ENCODE assay signal across 8 cellular contexts in the genomic region with DNA sequence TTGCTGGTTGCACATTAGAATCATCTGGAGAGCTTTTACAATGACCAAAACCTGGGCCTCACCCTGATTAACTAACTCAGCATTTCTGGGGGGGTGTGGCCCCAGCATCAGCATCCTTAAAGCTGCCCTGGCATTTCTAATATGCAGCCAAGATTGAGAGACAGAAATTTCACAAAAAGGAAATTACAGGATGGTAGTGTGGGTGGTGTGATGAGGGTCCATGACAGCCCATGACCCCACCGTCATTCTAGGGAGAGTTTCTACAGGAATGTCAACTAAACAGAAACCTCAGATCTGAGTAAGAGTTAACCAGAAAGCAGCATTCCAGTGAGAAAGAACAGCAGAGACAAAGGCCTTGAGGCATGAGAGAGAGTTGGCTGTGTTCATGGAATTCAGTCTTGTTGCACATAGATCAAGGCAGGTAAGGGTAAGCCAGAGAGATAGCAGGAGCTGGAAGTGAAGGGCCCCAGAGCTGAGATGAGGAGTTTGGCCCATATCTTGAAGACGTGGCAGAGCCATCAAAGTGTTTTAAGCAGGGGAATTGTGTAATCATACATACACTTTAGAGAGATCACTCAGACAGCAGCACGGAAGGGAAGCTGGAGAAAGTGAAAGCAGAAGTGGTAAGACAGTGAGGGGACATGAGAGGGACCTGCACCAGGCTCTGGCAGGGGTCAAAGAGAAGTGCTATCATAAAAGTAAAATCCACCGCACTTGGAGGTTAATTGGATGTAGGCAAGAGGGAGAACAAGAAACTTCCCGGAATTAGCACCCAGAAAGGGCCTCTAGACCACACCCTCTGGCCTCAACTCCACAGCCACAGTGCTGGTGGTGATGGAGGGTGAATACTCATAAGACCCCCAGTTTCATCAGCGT. TPM values are rescaled to one million over a fixed set of nuclear protein-coding genes. Genes with fewer than 3 reads are reported as not detected.
DNase-seq lines count a peak whose midpoint lies in the region; ATAC-seq lines count a peak whose summit lies in the region.

No MANE protein-coding gene starts in this region.

- peaks cover 9 to 11% of the 10 kb centered on the region in 2 experiments for H3K4me1 ChIP-seq in trophoblast cell (ENCODE audit: control insufficient read depth in 1 of 2, insufficient read depth in 2 of 2, low read length in 2 of 2)

- H3K9ac ChIP-seq in trophoblast cell (ENCODE audit: low read length): no peak overlapping the region

- H3K27ac Mint-ChIP-seq in activated CD4-positive, alpha-beta T cell treated with anti-CD3 and anti-CD28 coated beads for 36 hours: peak overlapping the region; percentile 96

- H3K27me3 Mint-ChIP-seq in activated CD4-positive, alpha-beta T cell treated with anti-CD3 and anti-CD28 coated beads for 36 hours: no peaks in the 10 kb centered on the region

- H3K4me1 Mint-ChIP-seq in activated CD4-positive, alpha-beta T cell treated with anti-CD3 and anti-CD28 coated beads for 36 hours: peaks cover 58% of the 10 kb centered on the region

- intact Hi-C loops in activated CD4-positive, alpha-beta T cell treated with anti-CD3 and anti-CD28 coated beads for 36 hours (cut with DNase I, micrococcal nuclease): loop anchor here (2.0 kb wide), 1 partner anchor 16 kb away; a partner anchor contains a TSS

- H3K4me3 ChIP-seq in trophoblast cell (ENCODE audit: low read depth, low read length): no peak overlapping the region

- peak overlapping the region; percentile 50 for H3K14ac ChIP-seq in trophoblast cell (ENCODE audit: low read length)

- H3K27ac ChIP-seq in trophoblast cell (ENCODE audit: low read depth, low read length): peak overlapping the region; percentile 81

- H3K9me3 ChIP-seq in trophoblast cell (ENCODE audit: insufficient read depth, low read depth, low read length): peaks cover 1% of the 10 kb centered on the region

- peak overlapping the region; percentile 13 for H2BK120ac ChIP-seq in trophoblast cell (ENCODE audit: insufficient read depth, low read length, poor library complexity)

- no peaks in the 10 kb centered on the region for H3K36me3 Mint-ChIP-seq in activated CD4-positive, alpha-beta T cell treated with anti-CD3 and anti-CD28 coated beads for 36 hours (ENCODE audit: low read depth)

- H2BK12ac ChIP-seq in trophoblast cell (ENCODE audit: low read length): peak overlapping the region; percentile 55

- no peak overlapping the region for H3K4me2 ChIP-seq in trophoblast cell (ENCODE audit: low read length)

- no peaks in the 10 kb centered on the region for H3K79me2 ChIP-seq in trophoblast cell (ENCODE audit: control insufficient read depth, insufficient read depth, low read length, poor library complexity)

- DNase-seq in GDM1 (lab: John Stamatoyannopoulos, UW): peak; percentile 80
- peak; percentile 23 for DNase-seq in HS-27A (ENCODE audit: low read depth)
- DNase-seq in activated CD4-positive, alpha-beta T cell treated with anti-CD3 and anti-CD28 coated beads for 36 hours: peak; percentile 71
- DNase-seq in fibroblast of gingiva (ENCODE audit: low read depth): peak; percentile 66
- DNase-seq in trophoblast cell: peak; percentile 95 to 97
- no peak for DNase-seq in NCI-H1048 (lab: John Stamatoyannopoulos, UW)
- DNase-seq in NCI-H2029 (lab: John Stamatoyannopoulos, UW): no peak

- H3K4ac ChIP-seq in trophoblast cell (ENCODE audit: low read depth, low read length): no peak overlapping the region

- no peak overlapping the region for H3K23ac ChIP-seq in trophoblast cell (ENCODE audit: low read length)

- peak overlapping the region; percentile 63 for H3K18ac ChIP-seq in trophoblast cell (ENCODE audit: low read length)

- H4K8ac ChIP-seq in trophoblast cell (ENCODE audit: low read depth, low read length): peak overlapping the region; percentile 33

- WGBS in trophoblast cell (ENCODE audit: extremely low coverage, insufficient coverage, insufficient read length): no CpG with 5 or more reads among the region's 6 CpGs

- H2BK5ac ChIP-seq in trophoblast cell (ENCODE audit: low read depth, low read length, poor library complexity): peak overlapping the region; percentile 88

- CTCF ChIA-PET in activated CD4-positive, alpha-beta T cell treated with anti-CD3 and anti-CD28 coated beads for 36 hours (lab: Charles Lee): interaction anchor here (0.7 to 4.7 kb wide), 15 partner anchors 9 to 432 kb away, joined by 3 to 31 read pairs (median 3); a partner anchor contains a TSS

- no peak overlapping the region for H2AK5ac ChIP-seq in trophoblast cell (ENCODE audit: low read length)

- H3K4me3 Mint-ChIP-seq in activated CD4-positive, alpha-beta T cell treated with anti-CD3 and anti-CD28 coated beads for 36 hours: peak overlapping the region; percentile 67

- peak; percentile 98 for ATAC-seq in GM21423 (IDR thresholded peaks at IDR 0.05; ENCODE audit: unreplicated experiment)
- peak; percentile 87 for ATAC-seq in activated CD4-positive, alpha-beta T cell treated with anti-CD3 and anti-CD28 coated beads for 36 hours

- H3K79me1 ChIP-seq in trophoblast cell (ENCODE audit: low read length): peaks cover 9% of the 10 kb centered on the region

- peak overlapping the region; percentile 47 for H4K12ac ChIP-seq in trophoblast cell (ENCODE audit: low read depth, low read length)

- peak overlapping the region; percentile 58 for H4K91ac ChIP-seq in trophoblast cell (ENCODE audit: low read depth, low read length)

- no peaks in the 10 kb centered on the region for H3K36me3 ChIP-seq in trophoblast cell (ENCODE audit: control insufficient read depth in 1 of 2, insufficient read depth in 2 of 2, low read length in 2 of 2)

- no peak overlapping the region for H2AFZ ChIP-seq in trophoblast cell (ENCODE audit: insufficient read depth, low read length, poor library complexity)

- POLR2A ChIA-PET in activated CD4-positive, alpha-beta T cell treated with anti-CD3 and anti-CD28 coated beads for 36 hours (lab: Charles Lee): interaction anchor here (0.7 to 3.0 kb wide), 7 partner anchors 9 to 37 kb away, joined by 3 to 19 read pairs (median 5); no protein-coding TSS in a partner anchor

- H3K9me3 Mint-ChIP-seq in activated CD4-positive, alpha-beta T cell treated with anti-CD3 and anti-CD28 coated beads for 36 hours (ENCODE audit: low read depth): no peaks in the 10 kb centered on the region

- H3K27me3 ChIP-seq in trophoblast cell (ENCODE audit: insufficient read depth, low read length): no peaks in the 10 kb centered on the region

RNA-seq across cellular contexts. Expression of a gene that starts 7.8 kb away (rescaled TPM):
- 10 to 100 TPM; 37.2 to 42.2 TPM for total RNA-seq in activated CD4-positive, alpha-beta T cell treated with anti-CD3 and anti-CD28 coated beads for 36 hours
- 10.7 and 12.4 TPM in 2 replicates for polyA plus RNA-seq in trophoblast cell (2013)

RNA-seq across cellular contexts. Expression of a gene that starts 16.8 kb away (rescaled TPM):
- 1,000 to 10,000 TPM; 2,345 to 2,742 TPM for total RNA-seq in activated CD4-positive, alpha-beta T cell treated with anti-CD3 and anti-CD28 coated beads for 36 hours
- polyA plus RNA-seq in trophoblast cell (2013): 2,539 and 2,657 TPM in 2 replicates

Comparison
In these comparisons a context has a peak if more than half of its experiments do, and no peak if none do; other contexts are left out.
1. DNase-seq: peak in GDM1 (single experiment), HS-27A (single experiment), activated CD4-positive, alpha-beta T cell treated with anti-CD3 and anti-CD28 coated beads for 36 hours (single experiment), fibroblast of gingiva (single experiment) and trophoblast cell (2 of 2); none in NCI-H1048 (single experiment) and NCI-H2029 (single experiment).